In the genomic region with DNA sequence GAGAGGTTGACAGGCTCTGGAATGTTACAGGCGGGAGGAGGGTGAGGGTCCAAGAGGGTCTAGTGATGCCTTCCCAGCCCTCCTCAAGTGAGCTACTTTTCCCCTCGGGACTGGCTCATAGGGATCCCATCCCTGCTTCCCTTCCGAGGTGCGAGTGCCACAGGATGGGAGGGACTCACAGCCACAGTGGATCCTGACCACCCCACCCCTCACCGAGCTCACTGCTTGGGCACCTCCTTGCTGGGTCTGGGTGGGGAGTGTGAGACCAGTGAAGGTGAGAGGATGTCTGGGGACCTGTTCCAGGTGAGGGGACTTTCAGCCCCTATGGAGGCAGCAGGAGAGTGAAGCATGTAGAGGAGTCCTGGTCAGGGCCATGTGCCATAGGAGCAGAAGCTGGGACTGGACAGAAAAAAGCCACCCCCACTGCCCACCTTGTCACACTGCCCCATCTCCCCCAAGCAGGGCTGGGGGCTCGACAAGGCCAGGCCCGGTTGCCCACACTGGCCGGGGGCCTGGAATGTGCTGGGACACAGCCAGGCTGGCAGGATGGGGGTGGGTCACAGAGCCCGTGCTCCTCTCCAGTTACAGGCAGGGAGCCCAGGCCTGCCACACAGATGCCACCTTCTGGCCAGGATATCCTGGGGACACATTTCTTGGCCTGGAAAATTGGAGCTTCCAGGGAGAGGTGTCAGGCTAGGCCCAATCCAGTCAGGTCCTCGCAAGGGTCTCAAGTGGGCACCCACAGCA, we compare ENCODE assay signal across 8 cellular contexts. TPM values are rescaled to one million over a fixed set of nuclear protein-coding genes. Genes with fewer than 3 reads are reported as not detected.
DNase-seq lines count a peak whose midpoint lies in the region; ATAC-seq and TF ChIP-seq lines count a peak whose summit lies in the region.

No MANE protein-coding gene starts in this region.

- ATAC-seq in psoas muscle = peak; percentile 54 to 63 (median 58)
- no peak for ATAC-seq in HG03025 (IDR thresholded peaks at IDR 0.05; ENCODE audit: low FRiP score, unreplicated experiment)
- ATAC-seq in GM19455 (IDR thresholded peaks at IDR 0.05; ENCODE audit: unreplicated experiment) = no peak

- 4 to 10% (median 7%) methylated on average over 9 to 10 of the region's 10 CpGs for WGBS in psoas muscle, 3 donors

- H3K27me3 Mint-ChIP-seq in CD14-positive monocyte (ENCODE audit: low read depth in 3 of 3) = peaks cover 22 to 44% (median 25%) of the 10 kb centered on the region in 3 donors

- H3K4me1 ChIP-seq in HUES6 (ENCODE audit: control insufficient read depth, insufficient read depth, low read length) (peaks cover 70% of the 10 kb centered on the region), adipocyte (ENCODE audit: control insufficient read depth, insufficient read depth, low read length) (peaks cover 62% of the 10 kb centered on the region), left ventricle myocardium inferior (peaks cover 94% of the 10 kb centered on the region), psoas muscle (peaks cover 53% of the 10 kb centered on the region)

- H3K9ac ChIP-seq in HUES6 (ENCODE audit: low read length) (peak overlapping the region; percentile 36), adipocyte (ENCODE audit: low read length) (peak overlapping the region; percentile 100)

- H3K36me3 Mint-ChIP-seq in CD14-positive monocyte = peaks cover 0 to 3% of the 10 kb centered on the region in 2 donors

- H3K9me3 ChIP-seq in HUES6 (ENCODE audit: control insufficient read depth, insufficient read depth, low read depth, low read length) (no peaks in the 10 kb centered on the region), adipocyte (ENCODE audit: control insufficient read depth, low read length) (no peaks in the 10 kb centered on the region), left ventricle myocardium inferior (replicated peaks) (no peaks in the 10 kb centered on the region), psoas muscle (no peaks in the 10 kb centered on the region)

- intact Hi-C loops in CD14-positive monocyte (cut with micrococcal nuclease) = loop anchor here in 1 of 2 donors (10.0 kb wide), 1 partner anchor 47 kb away; a partner anchor contains a TSS
- intact Hi-C loops in left ventricle myocardium inferior (cut with micrococcal nuclease) = no loop called here
- intact Hi-C loops in psoas muscle (cut with DNase I) = loop anchor here in 1 of 2 donors (5.0 kb wide), 1 partner anchor 41 kb away; a partner anchor contains a TSS

- H3K4me3 Mint-ChIP-seq in CD14-positive monocyte = peak overlapping the region; percentile 51 to 61

- no peak for TF ChIP-seq CTCF in CD14-positive monocyte (IDR thresholded peaks at IDR 0.05)
- TF ChIP-seq CTCF in left ventricle myocardium inferior (IDR thresholded peaks at IDR 0.05; ENCODE audit: borderline replicate concordance) = no peak
- peak; percentile 27 for TF ChIP-seq CTCF in psoas muscle (IDR thresholded peaks at IDR 0.05)

- H3K27ac Mint-ChIP-seq in CD14-positive monocyte = peak overlapping the region in 2 of 7 donors; percentile 46 to 57

- DNase-seq in CD14-positive monocyte (ENCODE audit: low spot score) (no peak), adipocyte (ENCODE audit: low read depth) (peak; percentile 70), left ventricle myocardium inferior (peak; percentile 81), psoas muscle (peak; percentile 83 to 93), GF-D8 (lab: John Stamatoyannopoulos, UW) (no peak)

- peaks cover 7% of the 10 kb centered on the region; the same call in 1 of the 2 replicates for H3K36me3 ChIP-seq in HUES6 (ENCODE audit: control insufficient read depth, insufficient read depth, low read length)
- H3K36me3 ChIP-seq in adipocyte (ENCODE audit: control insufficient read depth, insufficient read depth, low read length, severe bottlenecking) = peaks cover 5% of the 10 kb centered on the region
- H3K36me3 ChIP-seq in left ventricle myocardium inferior = peaks cover 6% of the 10 kb centered on the region
- H3K36me3 ChIP-seq in psoas muscle (ENCODE audit: insufficient read depth in 1 of 2, low read depth in 1 of 2) = no peaks in the 10 kb centered on the region

- H3K4me3 ChIP-seq in HUES6 (ENCODE audit: low read depth, low read length) (peak overlapping the region; percentile 50), adipocyte (ENCODE audit: low read length) (peak overlapping the region; percentile 95), left ventricle myocardium inferior (peak overlapping the region; percentile 87), psoas muscle (peak overlapping the region; percentile 86)

- H3K27me3 ChIP-seq in HUES6 (ENCODE audit: control insufficient read depth, insufficient read depth, low read length) (peaks cover 20% of the 10 kb centered on the region), adipocyte (replicated peaks; ENCODE audit: control insufficient read depth, insufficient read depth, low read length) (no peaks in the 10 kb centered on the region), left ventricle myocardium inferior (ENCODE audit: low read depth) (no peaks in the 10 kb centered on the region), psoas muscle (ENCODE audit: insufficient read depth in 3 of 3, low read length in 2 of 3) (no peaks in the 10 kb centered on the region)

- H3K4me1 Mint-ChIP-seq in CD14-positive monocyte = peaks cover 15% of the 10 kb centered on the region

- H3K27ac ChIP-seq in HUES6 (ENCODE audit: low read depth, low read length) = no peak overlapping the region; the same call in 1 of the 2 replicates
- H3K27ac ChIP-seq in left ventricle myocardium inferior (replicated peaks) = peak overlapping the region; percentile 100
- peak overlapping the region; percentile 97 for H3K27ac ChIP-seq in psoas muscle

- peaks cover 0 to 7% (median 0%) of the 10 kb centered on the region in 7 donors for H3K9me3 Mint-ChIP-seq in CD14-positive monocyte

RNA-seq across cellular contexts. Expression of a gene that starts 1.7 kb away (rescaled TPM):
- polyA plus RNA-seq in CD14-positive monocyte (under 1 TPM; 0.36 to 0.43 TPM), psoas muscle (10 to 100 TPM; 37.7 to 48.9 (median 47.1) TPM)
- total RNA-seq in left ventricle myocardium inferior (109 TPM), psoas muscle (100 to 1,000 TPM in 1 of 4 donors, 10 to 100 TPM in 3; 39.4 to 132 (median 70.7) TPM)

RNA-seq across cellular contexts. Expression of a gene that starts 31.0 kb away (rescaled TPM):
- polyA plus RNA-seq in CD14-positive monocyte (10 to 100 TPM; 21.8 to 26.9 TPM), psoas muscle (10 to 100 TPM; 16.5 to 49.1 (median 34.2) TPM)
- total RNA-seq in left ventricle myocardium inferior (49.1 TPM), psoas muscle (10 to 100 TPM; 19.7 to 22.6 (median 21.7) TPM)

RNA-seq across cellular contexts. Expression of a gene that starts 42.0 kb away (rescaled TPM):
- polyA plus RNA-seq in CD14-positive monocyte = 10 to 100 TPM; 41.2 to 58.6 TPM
- 390 TPM for total RNA-seq in left ventricle myocardium inferior
- total RNA-seq in psoas muscle = 100 to 1,000 TPM; 565 to 669 (median 617) TPM
- 100 to 1,000 TPM; 150 to 304 (median 207) TPM for polyA plus RNA-seq in psoas muscle

RNA-seq across cellular contexts. Expression of a gene that starts 49.3 kb away (rescaled TPM):
- polyA plus RNA-seq in CD14-positive monocyte (not detected), psoas muscle (10 to 100 TPM; 23.9 to 27.0 (median 25.5) TPM)
- total RNA-seq in left ventricle myocardium inferior (53.0 TPM), psoas muscle (10 to 100 TPM in 3 of 4 donors, 1 to 10 TPM in 1; 6.4 to 21.3 (median 18.1) TPM)

RNA-seq across cellular contexts. Expression of a gene that starts 55.1 kb away (rescaled TPM):
- polyA plus RNA-seq in CD14-positive monocyte (not detected), psoas muscle (under 1 TPM; 0.05 to 0.07 (median 0.07) TPM)
- total RNA-seq in left ventricle myocardium inferior (not detected), psoas muscle (not detected)

Comparison
In these comparisons a context has a peak if more than half of its experiments do, and no peak if none do; other contexts are left out.
1. DNase-seq: peak in adipocyte (single experiment), left ventricle myocardium inferior (single experiment) and psoas muscle (2 of 2); none in CD14-positive monocyte (single experiment) and GF-D8 (single experiment).
2. ATAC-seq: peak in psoas muscle (4 of 4); none in HG03025 (single experiment) and GM19455 (single experiment).
3. Peak in every context shown above with its lines, with median percentiles within 50 percentile points of each other: H3K4me3 ChIP-seq.